Comparison of ENCODE assay signal across 26 cellular contexts in the genomic region with DNA sequence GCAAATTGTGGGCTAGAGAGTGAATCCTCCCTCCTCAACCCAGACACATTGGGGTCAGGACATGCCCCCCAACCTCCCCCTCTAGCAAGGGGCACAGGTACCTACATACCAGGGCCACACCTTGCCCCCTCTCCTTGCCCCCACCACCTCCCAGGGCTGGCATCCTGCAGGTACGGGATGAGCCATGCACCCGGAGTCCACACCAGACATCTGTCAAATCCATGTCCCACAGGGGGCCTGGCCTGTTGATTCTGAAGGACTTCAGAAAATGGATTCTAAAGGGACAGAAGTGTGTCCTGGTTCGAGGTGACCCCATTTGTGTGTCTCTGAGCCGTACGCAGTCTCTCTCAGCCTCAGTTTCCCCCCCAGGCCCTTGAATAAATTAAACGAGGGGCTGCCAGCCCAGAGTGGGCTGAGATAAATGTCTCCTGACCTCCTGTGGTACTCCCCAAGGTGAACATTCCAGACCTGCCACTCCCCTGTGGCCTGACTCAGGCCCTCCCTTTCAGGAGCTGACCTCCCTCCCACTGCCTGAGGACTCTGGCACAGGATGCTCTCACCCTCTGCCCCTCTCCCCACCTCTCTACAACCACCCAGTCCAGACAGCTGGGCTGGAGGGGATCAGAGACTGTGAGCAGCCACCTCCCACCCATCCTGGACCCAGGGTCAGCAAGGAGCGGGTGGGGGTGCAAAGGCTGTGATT.
DNase-seq lines count a peak whose midpoint lies in the region; ATAC-seq and TF ChIP-seq lines count a peak whose summit lies in the region.
"Had no signal": no experiment of that assay in that cellular context is flagged by ENCODE, and none has a peak within 500 bp of the region (broad histone marks: within the 10 kb centered on the region; RNA-seq: fewer than 3 reads in every experiment).

No MANE protein-coding gene starts in this region.

- H3K4me3 Mint-ChIP-seq in glutamatergic neuron (ENCODE audit: unreplicated experiment): peak overlapping the region; percentile 30
- no peak overlapping the region for H3K4me3 Mint-ChIP-seq in stimulated activated naive B cell treated with anti-CD40 and anti-IgM and Interleukin-4, amounts not matched to agents 10 μg/mL and 1 μg/mL and 100 μg/mL, for 72 hours
- H3K4me3 Mint-ChIP-seq in CD8-positive, alpha-beta T cell: no peak overlapping the region
- H3K4me3 Mint-ChIP-seq: activated CD4-positive, alpha-beta T cell treated with anti-CD3 and anti-CD28 coated beads, Interleukin-2, amount 10 ng/mL, durations not matched to agents 24 days and 14 days; activated T-cell treated with anti-CD3 and anti-CD28 coated beads, Interleukin-2, amount 50 U/mL, for 24 hours; effector memory CD8-positive, alpha-beta T cell; nephron had no signal

- intact Hi-C loops in CD8-positive, alpha-beta T cell (cut with DNase I, micrococcal nuclease): no loop called here

- peak overlapping the region; percentile 12; the same call in 1 of the 2 replicates for H3K4me3 ChIP-seq in HUES6 (ENCODE audit: low read depth, low read length)
- H3K4me3 ChIP-seq in CD8-positive, alpha-beta T cell (ENCODE audit: low read depth, low read length): no peak overlapping the region
- H3K4me3 ChIP-seq: BLaER1 treated with 17β-estradiol and CSF1 and Interleukin-3, amounts not matched to agents 10 nM and 100 nM; breast epithelium; colonic mucosa; GM23248; lower lobe of right lung; mucosa of descending colon had no signal

- POLR2A ChIA-PET in RWPE1 (lab: Yijun Ruan, JAX; ENCODE audit: low non-redundant PET): no interaction called here
- POLR2A ChIA-PET in CD8-positive, alpha-beta T cell (lab: Charles Lee): no interaction called here

- peaks cover 40% of the 10 kb centered on the region for H3K4me1 Mint-ChIP-seq in glutamatergic neuron (ENCODE audit: low read depth, unreplicated experiment)
- H3K4me1 Mint-ChIP-seq in stimulated activated naive B cell treated with anti-CD40 and anti-IgM and Interleukin-4, amounts not matched to agents 10 μg/mL and 1 μg/mL and 100 μg/mL, for 72 hours: no peaks in the 10 kb centered on the region
- no peaks in the 10 kb centered on the region for H3K4me1 Mint-ChIP-seq in CD8-positive, alpha-beta T cell (ENCODE audit: low read depth)
- H3K4me1 Mint-ChIP-seq: activated CD4-positive, alpha-beta T cell treated with anti-CD3 and anti-CD28 coated beads, Interleukin-2, amount 10 ng/mL, durations not matched to agents 24 days and 14 days had no signal

- H3K36me3 Mint-ChIP-seq in glutamatergic neuron (ENCODE audit: unreplicated experiment): no peaks in the 10 kb centered on the region
- no peaks in the 10 kb centered on the region for H3K36me3 Mint-ChIP-seq in stimulated activated naive B cell treated with anti-CD40 and anti-IgM and Interleukin-4, amounts not matched to agents 10 μg/mL and 1 μg/mL and 100 μg/mL, for 72 hours
- H3K36me3 Mint-ChIP-seq in CD8-positive, alpha-beta T cell: no peaks in the 10 kb centered on the region

- DNase-seq in RWPE1 (ENCODE audit: low spot score) (no peak), glutamatergic neuron (no peak), NCI-H526 treated with DMSO at 0.1 percent for 48 hours (lab: John Stamatoyannopoulos, UW) (no peak), HPDE6-E6E7 (ENCODE audit: extremely low spot score) (no peak)
- no peak for DNase-seq in stimulated activated naive B cell treated with anti-CD40 and anti-IgM and Interleukin-4, amounts not matched to agents 10 μg/mL and 1 μg/mL and 100 μg/mL, for 72 hours
- DNase-seq in CD8-positive, alpha-beta T cell: no peak
- DNase-seq: activated CD4-positive, alpha-beta T cell treated with anti-CD3 and anti-CD28 coated beads, Interleukin-2, amount 10 ng/mL, durations not matched to agents 24 days and 14 days; activated gamma-delta T cell treated with Interleukin-2 at 50 U/mL for 16 hours; activated T-cell treated with anti-CD3 and anti-CD28 coated beads, Interleukin-2, amount 50 U/mL, for 24 hours; colonic mucosa; DMS79 treated with DMSO at 0.1 percent for 48 hours; effector memory CD8-positive, alpha-beta T cell; kidney glomerular epithelial cell; lower lobe of right lung; mucosa of descending colon; NCI-H1105 treated with DMSO at 0.1 percent for 48 hours; NCI-H2029 treated with DMSO at 0.1 percent for 48 hours; stimulated activated CD4-positive, alpha-beta T cell treated with anti-CD3 and anti-CD28 coated beads, Interleukin-2, amount 100 ng/mL, for 24 hours had no signal

- CTCF ChIA-PET in RWPE1 (lab: Yijun Ruan, JAX): no interaction called here
- CTCF ChIA-PET in CD8-positive, alpha-beta T cell (lab: Charles Lee): no interaction called here

- no peak overlapping the region for H3K27ac Mint-ChIP-seq in glutamatergic neuron (ENCODE audit: unreplicated experiment)
- peak overlapping the region; percentile 56 for H3K27ac Mint-ChIP-seq in stimulated activated naive B cell treated with anti-CD40 and anti-IgM and Interleukin-4, amounts not matched to agents 10 μg/mL and 1 μg/mL and 100 μg/mL, for 72 hours
- no peak overlapping the region for H3K27ac Mint-ChIP-seq in CD8-positive, alpha-beta T cell
- H3K27ac Mint-ChIP-seq: activated CD4-positive, alpha-beta T cell treated with anti-CD3 and anti-CD28 coated beads, Interleukin-2, amount 10 ng/mL, durations not matched to agents 24 days and 14 days; activated T-cell treated with anti-CD3 and anti-CD28 coated beads, Interleukin-2, amount 50 U/mL, for 24 hours; effector memory CD8-positive, alpha-beta T cell had no signal

- ATAC-seq in stimulated activated naive B cell treated with anti-CD40 and anti-IgM and Interleukin-4, amounts not matched to agents 10 μg/mL and 1 μg/mL and 100 μg/mL, for 72 hours (replicated peaks): no peak
- no peak for ATAC-seq in CD8-positive, alpha-beta T cell
- ATAC-seq: effector memory CD8-positive, alpha-beta T cell; lower lobe of right lung; mucosa of descending colon; Right ventricle myocardium inferior had no signal

- H3K27me3 Mint-ChIP-seq in glutamatergic neuron (ENCODE audit: unreplicated experiment): peaks cover 7% of the 10 kb centered on the region
- peaks cover 17 to 28% of the 10 kb centered on the region in 2 donors for H3K27me3 Mint-ChIP-seq in stimulated activated naive B cell treated with anti-CD40 and anti-IgM and Interleukin-4, amounts not matched to agents 10 μg/mL and 1 μg/mL and 100 μg/mL, for 72 hours
- peaks cover 7% of the 10 kb centered on the region for H3K27me3 Mint-ChIP-seq in CD8-positive, alpha-beta T cell (ENCODE audit: low read depth)
- H3K27me3 Mint-ChIP-seq: activated CD4-positive, alpha-beta T cell treated with anti-CD3 and anti-CD28 coated beads, Interleukin-2, amount 10 ng/mL, durations not matched to agents 24 days and 14 days had no signal

- H3K4me1 ChIP-seq in HUES6 (ENCODE audit: control insufficient read depth, insufficient read depth, low read length): peaks cover 39% of the 10 kb centered on the region
- H3K4me1 ChIP-seq in CD8-positive, alpha-beta T cell (ENCODE audit: insufficient read depth, low read length): no peaks in the 10 kb centered on the region
- H3K4me1 ChIP-seq: breast epithelium, colonic mucosa, parathyroid adenoma had no signal

- no peaks in the 10 kb centered on the region for H3K36me3 ChIP-seq in HUES6 (ENCODE audit: control insufficient read depth, insufficient read depth, low read length)
- H3K36me3 ChIP-seq in CD8-positive, alpha-beta T cell (ENCODE audit: insufficient read depth, low read length): no peaks in the 10 kb centered on the region
- H3K36me3 ChIP-seq: BLaER1 treated with 17β-estradiol and CSF1 and Interleukin-3, amounts not matched to agents 10 nM and 100 nM; breast epithelium; colonic mucosa; lower lobe of right lung had no signal

- H3K9me3 Mint-ChIP-seq in glutamatergic neuron (ENCODE audit: unreplicated experiment): peaks cover 5% of the 10 kb centered on the region
- H3K9me3 Mint-ChIP-seq in stimulated activated naive B cell treated with anti-CD40 and anti-IgM and Interleukin-4, amounts not matched to agents 10 μg/mL and 1 μg/mL and 100 μg/mL, for 72 hours: no peaks in the 10 kb centered on the region
- no peaks in the 10 kb centered on the region for H3K9me3 Mint-ChIP-seq in CD8-positive, alpha-beta T cell
- H3K9me3 Mint-ChIP-seq: activated CD4-positive, alpha-beta T cell treated with anti-CD3 and anti-CD28 coated beads, Interleukin-2, amount 10 ng/mL, durations not matched to agents 24 days and 14 days; activated T-cell treated with anti-CD3 and anti-CD28 coated beads, Interleukin-2, amount 50 U/mL, for 24 hours; effector memory CD8-positive, alpha-beta T cell; nephron had no signal

- no peaks in the 10 kb centered on the region for H3K27me3 ChIP-seq in HUES6 (ENCODE audit: control insufficient read depth, insufficient read depth, low read length)
- H3K27me3 ChIP-seq in CD8-positive, alpha-beta T cell (ENCODE audit: insufficient read depth, low read length): no peaks in the 10 kb centered on the region
- H3K27me3 ChIP-seq: BLaER1 treated with 17β-estradiol and CSF1 and Interleukin-3, amounts not matched to agents 10 nM and 100 nM; breast epithelium; colonic mucosa had no signal

- no peaks in the 10 kb centered on the region for H3K9me3 ChIP-seq in HUES6 (ENCODE audit: control insufficient read depth, insufficient read depth, low read depth, low read length)
- H3K9me3 ChIP-seq in CD8-positive, alpha-beta T cell (ENCODE audit: low read length): no peaks in the 10 kb centered on the region
- H3K9me3 ChIP-seq: BLaER1 treated with 17β-estradiol and CSF1 and Interleukin-3, amounts not matched to agents 10 nM and 100 nM; breast epithelium; colonic mucosa; lower lobe of right lung; mucosa of descending colon had no signal

- peak overlapping the region; percentile 13; the same call in 1 of the 2 replicates for H3K27ac ChIP-seq in HUES6 (ENCODE audit: low read depth, low read length)
- peak overlapping the region; percentile 70 for H3K27ac ChIP-seq in RWPE1
- no peak overlapping the region for H3K27ac ChIP-seq in CD8-positive, alpha-beta T cell (ENCODE audit: low read depth, low read length)
- H3K27ac ChIP-seq: BLaER1 treated with 17β-estradiol and CSF1 and Interleukin-3, amounts not matched to agents 10 nM and 100 nM; breast epithelium; colonic mucosa; GM23248; lower lobe of right lung; parathyroid adenoma; VCaP had no signal

- H3K9ac ChIP-seq in HUES6 (ENCODE audit: low read length): no peak overlapping the region
- H3K9ac ChIP-seq: BLaER1 treated with 17β-estradiol and CSF1 and Interleukin-3, amounts not matched to agents 10 nM and 100 nM; GM23248; parathyroid adenoma had no signal

- TF ChIP-seq CTCF in RWPE1 (conservative IDR thresholded peaks at IDR 0.05; ENCODE audit: low read depth): no peak
- no peak for TF ChIP-seq CTCF in glutamatergic neuron (IDR thresholded peaks at IDR 0.05; ENCODE audit: partially characterized antibody, unreplicated experiment)
- no peak for TF ChIP-seq CTCF in CD8-positive, alpha-beta T cell (IDR thresholded peaks at IDR 0.05)
